In the genomic region with DNA sequence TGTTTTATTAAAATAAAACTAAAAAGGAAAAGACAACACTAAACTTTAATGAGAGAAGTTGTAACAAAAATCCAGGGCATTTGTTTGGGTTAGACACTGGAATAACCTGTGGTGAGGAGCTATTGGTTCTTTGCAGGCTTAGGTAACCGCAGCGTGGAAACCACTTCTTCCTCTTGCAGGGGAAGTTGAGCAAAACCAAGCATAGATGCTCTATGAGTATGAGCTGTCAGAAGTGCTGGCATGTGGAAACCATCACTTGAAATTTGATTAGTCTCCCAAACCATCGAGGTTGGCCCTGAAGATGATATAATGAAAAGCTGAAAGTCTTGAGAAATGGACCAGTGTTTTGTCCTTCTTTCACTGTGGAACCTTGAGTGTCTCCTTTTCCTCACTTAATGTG, we compare ENCODE assay signal across 11 cellular contexts.
A peak's percentile ranks its signal among the peaks of the same experiment; 100 is the strongest.
DNase-seq lines count a peak whose midpoint lies in the region; ATAC-seq and TF ChIP-seq lines count a peak whose summit lies in the region.
"Had no signal": no experiment of that assay in that cellular context is flagged by ENCODE, and none has a peak within 500 bp of the region (broad histone marks: within the 10 kb centered on the region; RNA-seq: fewer than 3 reads in every experiment).

No MANE protein-coding gene starts in this region.

- intact Hi-C loops in CD8-positive, alpha-beta T cell (cut with DNase I, micrococcal nuclease) = no loop called here
- intact Hi-C loops in OCI-LY7 (cut with micrococcal nuclease; ENCODE audit: unreplicated experiment) = no loop called here

- no peaks in the 10 kb centered on the region for H3K9me3 ChIP-seq in CD8-positive, alpha-beta T cell (ENCODE audit: low read length)
- no peaks in the 10 kb centered on the region for H3K9me3 ChIP-seq in effector memory CD4-positive, alpha-beta T cell (ENCODE audit: control insufficient read depth, low read length)
- H3K9me3 ChIP-seq in OCI-LY7 (ENCODE audit: low read length) = no peaks in the 10 kb centered on the region

- H3K4me2 ChIP-seq in OCI-LY7 (ENCODE audit: low read length) = no peak overlapping the region
- H3K4me2 ChIP-seq: neural progenitor cell had no signal

- no peak overlapping the region for H3K27ac Mint-ChIP-seq in CD8-positive, alpha-beta T cell

- H3K4me3 Mint-ChIP-seq in CD8-positive, alpha-beta T cell = no peak overlapping the region
- H3K4me3 Mint-ChIP-seq: neural progenitor cell had no signal

- POLR2A ChIA-PET in CD8-positive, alpha-beta T cell (lab: Charles Lee) = no interaction called here
- POLR2A ChIA-PET in OCI-LY7 (lab: Charles Lee) = interaction anchor here (0.6 to 1.0 kb wide), 6 partner anchors 10 to 705 kb away, joined by 3 to 6 read pairs (median 4); no protein-coding TSS in a partner anchor

- BruUV-seq in OCI-LY7 (replicated peaks; lab: Mats Ljungman, UMichigan) = no TSS peak

- peaks cover 10% of the 10 kb centered on the region for H3K4me1 Mint-ChIP-seq in CD8-positive, alpha-beta T cell (ENCODE audit: low read depth)

- no peaks in the 10 kb centered on the region for H4K20me1 ChIP-seq in OCI-LY7 (ENCODE audit: insufficient read depth, low read length)

- no peaks in the 10 kb centered on the region for H3K36me3 ChIP-seq in CD8-positive, alpha-beta T cell (ENCODE audit: insufficient read depth, low read length)
- H3K36me3 ChIP-seq in effector memory CD4-positive, alpha-beta T cell (ENCODE audit: control insufficient read depth, insufficient read depth, low read length) = no peaks in the 10 kb centered on the region
- H3K36me3 ChIP-seq in OCI-LY7 (ENCODE audit: insufficient read depth, low read length) = no peaks in the 10 kb centered on the region
- H3K36me3 ChIP-seq: neural progenitor cell had no signal

- H3K27me3 ChIP-seq in CD8-positive, alpha-beta T cell (ENCODE audit: insufficient read depth, low read length) = no peaks in the 10 kb centered on the region
- no peaks in the 10 kb centered on the region for H3K27me3 ChIP-seq in effector memory CD4-positive, alpha-beta T cell (replicated peaks; ENCODE audit: control insufficient read depth, insufficient read depth, low read length, poor library complexity, severe bottlenecking)
- H3K27me3 ChIP-seq: neural progenitor cell had no signal

- no peaks in the 10 kb centered on the region for H3K79me2 ChIP-seq in OCI-LY7 (ENCODE audit: insufficient read depth, low read depth, low read length)

- H3K27me3 Mint-ChIP-seq in CD8-positive, alpha-beta T cell (ENCODE audit: low read depth) = no peaks in the 10 kb centered on the region

- no peaks in the 10 kb centered on the region; the same call in 1 of the 2 replicates for H3K9me2 ChIP-seq in OCI-LY7 (ENCODE audit: insufficient read depth, low read length)

- CTCF ChIA-PET in CD8-positive, alpha-beta T cell (lab: Charles Lee) = no interaction called here
- CTCF ChIA-PET in OCI-LY7 (lab: Charles Lee; ENCODE audit: unreplicated experiment) = no interaction called here

- TF ChIP-seq CTCF in CD8-positive, alpha-beta T cell (IDR thresholded peaks at IDR 0.05) = no peak
- TF ChIP-seq CTCF in OCI-LY7 (conservative IDR thresholded peaks at IDR 0.05; ENCODE audit: low read length) = no peak

- no peak overlapping the region for H3K27ac ChIP-seq in CD8-positive, alpha-beta T cell (ENCODE audit: low read depth, low read length)
- no peak overlapping the region for H3K27ac ChIP-seq in effector memory CD4-positive, alpha-beta T cell (ENCODE audit: insufficient read depth, low read length, poor library complexity, severe bottlenecking)
- no peak overlapping the region for H3K27ac ChIP-seq in OCI-LY7 (ENCODE audit: low read depth, low read length, poor library complexity, severe bottlenecking)
- H3K27ac ChIP-seq: neural progenitor cell had no signal

- H2AFZ ChIP-seq in OCI-LY7 (ENCODE audit: low read length) = no peak overlapping the region
- H2AFZ ChIP-seq: neural progenitor cell had no signal

- H3K9me3 Mint-ChIP-seq in CD8-positive, alpha-beta T cell = no peaks in the 10 kb centered on the region
- H3K9me3 Mint-ChIP-seq: neural progenitor cell had no signal

- H3K4me1 ChIP-seq in CD8-positive, alpha-beta T cell (ENCODE audit: insufficient read depth, low read length) = peaks cover 5% of the 10 kb centered on the region
- H3K4me1 ChIP-seq in effector memory CD4-positive, alpha-beta T cell (ENCODE audit: control insufficient read depth, insufficient read depth, low read length, poor library complexity, severe bottlenecking) = no peaks in the 10 kb centered on the region
- no peaks in the 10 kb centered on the region for H3K4me1 ChIP-seq in OCI-LY7 (ENCODE audit: insufficient read depth, low read length, poor library complexity, severe bottlenecking)

- peak in 3 of 7 experiments; percentile 6 to 33 (median 11) for DNase-seq in CD8-positive, alpha-beta T cell
- DNase-seq in Kasumi-1 (lab: John Stamatoyannopoulos, UW) (peak; percentile 93), OCI-LY7 (ENCODE audit: low spot score) (no peak), NCI-H524 treated with DMSO at 0.1 percent for 48 hours (lab: John Stamatoyannopoulos, UW) (no peak), SHP77 (lab: John Stamatoyannopoulos, UW) (no peak)
- peak in 2 of 3 donors; percentile 0 to 2 for DNase-seq in effector memory CD4-positive, alpha-beta T cell
- DNase-seq: activated effector memory CD4-positive, alpha-beta T cell treated with Interleukin-2 at 50 U/mL for 16 hours; SW 1271 had no signal

- H3K4me3 ChIP-seq in CD8-positive, alpha-beta T cell (ENCODE audit: low read depth, low read length) = no peak overlapping the region
- H3K4me3 ChIP-seq in effector memory CD4-positive, alpha-beta T cell (ENCODE audit: insufficient read depth, low read depth, low read length, poor library complexity, severe bottlenecking) = no peak overlapping the region
- no peak overlapping the region for H3K4me3 ChIP-seq in OCI-LY7 (ENCODE audit: low read depth, low read length, poor library complexity, severe bottlenecking)
- H3K4me3 ChIP-seq: neural progenitor cell had no signal

- ATAC-seq in CD8-positive, alpha-beta T cell = peak; percentile 26
- peak; percentile 74 for ATAC-seq in GM18868 (IDR thresholded peaks at IDR 0.05; ENCODE audit: unreplicated experiment)
- no peak for ATAC-seq in HG03039 (IDR thresholded peaks at IDR 0.05; ENCODE audit: unreplicated experiment)

- H3K36me3 Mint-ChIP-seq in CD8-positive, alpha-beta T cell = no peaks in the 10 kb centered on the region
- H3K36me3 Mint-ChIP-seq: neural progenitor cell had no signal

Comparison
In these comparisons a context has a peak if more than half of its experiments do, and no peak if none do; other contexts are left out.
1. DNase-seq: peak in Kasumi-1 (2 of 2) and effector memory CD4-positive, alpha-beta T cell (2 of 3); none in OCI-LY7 (single experiment), NCI-H524 treated with DMSO at 0.1 percent for 48 hours (single experiment) and SHP77 (0 of 2).